ENCODE assay signal across 13 cellular contexts in genomic region chr6:158758941-158759479, GRCh38.
DNase-seq lines count a peak whose midpoint lies in the region; ATAC-seq and TF ChIP-seq lines count a peak whose summit lies in the region.
"Had no signal": no experiment of that assay in that cellular context is flagged by ENCODE, and none has a peak within 500 bp of the region (broad histone marks: within the 10 kb centered on the region; RNA-seq: fewer than 3 reads in every experiment).

No MANE protein-coding gene starts in this region.

- DNase-seq in COR-L47 (lab: John Stamatoyannopoulos, UW) (peak; percentile 67), IMR-90 (no peak), NCI-H524 treated with DMSO at 0.1 percent for 48 hours (lab: John Stamatoyannopoulos, UW) (peak; percentile 55), 8988T (no peak), GM19238 (ENCODE audit: insufficient read length, low spot score) (no peak), SIG-M5 (lab: John Stamatoyannopoulos, UW) (no peak)
- DNase-seq in CD8-positive, alpha-beta T cell, result no peak
- DNase-seq: activated CD4-positive, CD25-positive, alpha-beta regulatory T cell; activated gamma-delta T cell had no signal

- POLR2A ChIA-PET in IMR-90 (lab: Charles Lee; ENCODE audit: unreplicated experiment), result no interaction called here
- POLR2A ChIA-PET in CD8-positive, alpha-beta T cell (lab: Charles Lee), result no interaction called here

- TF ChIP-seq CTCF in IMR-90 (conservative IDR thresholded peaks at IDR 0.05; ENCODE audit: low read depth, low read length), result no peak
- no peak for TF ChIP-seq CTCF in CD8-positive, alpha-beta T cell (IDR thresholded peaks at IDR 0.05)

- H4K20me1 ChIP-seq in IMR-90 (ENCODE audit: insufficient read depth, low read length), result no peaks in the 10 kb centered on the region; the same call in 1 of the 2 replicates

- H2BK15ac ChIP-seq in IMR-90 (ENCODE audit: low read depth, low read length), result no peak overlapping the region

- in situ Hi-C loops in IMR-90 (cut with MboI; ENCODE audit: low sequenced_read_pairs), result no loop called here

- no peaks in the 10 kb centered on the region for H3K36me3 ChIP-seq in IMR-90 (ENCODE audit: control insufficient read depth, insufficient read depth, low read length)
- H3K36me3 ChIP-seq in CD8-positive, alpha-beta T cell (ENCODE audit: insufficient read depth, low read length), result peaks cover 8% of the 10 kb centered on the region
- H3K36me3 ChIP-seq: right atrium auricular region, suprapubic skin had no signal

- H3K79me1 ChIP-seq in IMR-90 (ENCODE audit: low read depth in 1 of 2, low read length in 2 of 2), result no peaks in the 10 kb centered on the region

- H3K56ac ChIP-seq in IMR-90 (ENCODE audit: extremely low read depth, insufficient read depth, low read length), result no peak overlapping the region

- no peak overlapping the region for H2AK5ac ChIP-seq in IMR-90 (ENCODE audit: low read depth, low read length)

- no peak for ATAC-seq in IMR-90 (ENCODE audit: low read depth)
- peak; percentile 26 for ATAC-seq in esophagus mucosa
- ATAC-seq in CD8-positive, alpha-beta T cell, result no peak

- BruUV-seq in IMR-90 (replicated peaks; lab: Mats Ljungman, UMichigan), result no TSS peak

- no peak overlapping the region for H2BK120ac ChIP-seq in IMR-90 (ENCODE audit: low read depth, low read length)

- no peak overlapping the region for H2BK5ac ChIP-seq in IMR-90 (ENCODE audit: low read depth, low read length, poor library complexity, severe bottlenecking)

- H3K4me2 ChIP-seq in IMR-90 (ENCODE audit: low read depth, low read length), result no peak overlapping the region

- H3K27me3 ChIP-seq in IMR-90 (ENCODE audit: control insufficient read depth, insufficient read depth, low read length), result no peaks in the 10 kb centered on the region
- no peaks in the 10 kb centered on the region for H3K27me3 ChIP-seq in CD8-positive, alpha-beta T cell (ENCODE audit: insufficient read depth, low read length)
- H3K27me3 ChIP-seq: right atrium auricular region, suprapubic skin had no signal

- no peak overlapping the region for H3K18ac ChIP-seq in IMR-90 (ENCODE audit: low read depth, low read length)

- no peak overlapping the region for H3K4me3 ChIP-seq in IMR-90 (ENCODE audit: insufficient read depth, low read depth, low read length)
- H3K4me3 ChIP-seq in CD8-positive, alpha-beta T cell (ENCODE audit: low read depth, low read length), result no peak overlapping the region
- H3K4me3 ChIP-seq: right atrium auricular region, SK-N-MC, suprapubic skin had no signal

- TF ChIP-seq POLR2A in IMR-90 (IDR thresholded peaks at IDR 0.05; ENCODE audit: low read depth, low read length), result no peak

- H3K4ac ChIP-seq in IMR-90 (ENCODE audit: low read depth, low read length), result no peak overlapping the region

- H3K9ac ChIP-seq in IMR-90 (ENCODE audit: low read depth, low read length), result no peak overlapping the region

- no peak for TF ChIP-seq RAD21 in IMR-90 (IDR thresholded peaks at IDR 0.05; ENCODE audit: low read length)

- no peak overlapping the region for H2AK9ac ChIP-seq in IMR-90 (replicated peaks; ENCODE audit: low read depth, low read length, poor library complexity)

- no peak overlapping the region for H3K27ac Mint-ChIP-seq in CD8-positive, alpha-beta T cell

- H4K91ac ChIP-seq in IMR-90 (ENCODE audit: insufficient read depth, low read depth, low read length), result no peak overlapping the region

- H3K4me3 Mint-ChIP-seq in CD8-positive, alpha-beta T cell, result no peak overlapping the region

- H4K8ac ChIP-seq in IMR-90 (ENCODE audit: low read depth in 2 of 2, low read length in 2 of 2), result no peak overlapping the region

- no peak overlapping the region for H3K27ac ChIP-seq in IMR-90 (ENCODE audit: insufficient read depth, low read length)
- no peak overlapping the region for H3K27ac ChIP-seq in CD8-positive, alpha-beta T cell (ENCODE audit: low read depth, low read length)
- H3K27ac ChIP-seq: right atrium auricular region, SK-N-MC, suprapubic skin had no signal

- H2AFZ ChIP-seq in IMR-90 (replicated peaks; ENCODE audit: low read length, poor library complexity), result peak overlapping the region; percentile 32

- no peaks in the 10 kb centered on the region for H3K27me3 Mint-ChIP-seq in CD8-positive, alpha-beta T cell (ENCODE audit: low read depth)

- no peaks in the 10 kb centered on the region for H3K4me1 Mint-ChIP-seq in CD8-positive, alpha-beta T cell (ENCODE audit: low read depth)

- whole genome bisulfite sequencing in IMR-90 (ENCODE audit: extremely low coverage in 2 of 2, insufficient read length in 1 of 2), 2 experiments, result 94% methylated on average over 5 of the region's 18 CpGs; no CpG with 5 or more reads in 1 of the 2 experiments

- intact Hi-C loops in IMR-90 (cut with micrococcal nuclease), result no loop called here
- intact Hi-C loops in CD8-positive, alpha-beta T cell (cut with DNase I, micrococcal nuclease), result no loop called here

- H3K9me1 ChIP-seq in IMR-90 (ENCODE audit: insufficient read depth, low read length), result peaks cover 5% of the 10 kb centered on the region; the same call in 1 of the 2 replicates

- no peaks in the 10 kb centered on the region; the same call in 1 of the 2 replicates for H3K4me1 ChIP-seq in IMR-90 (ENCODE audit: control insufficient read depth, insufficient read depth, low read length)
- H3K4me1 ChIP-seq in CD8-positive, alpha-beta T cell (ENCODE audit: insufficient read depth, low read length), result no peaks in the 10 kb centered on the region

- peaks cover 59% of the 10 kb centered on the region for H3K36me3 Mint-ChIP-seq in CD8-positive, alpha-beta T cell

- no peak overlapping the region for H4K5ac ChIP-seq in IMR-90 (ENCODE audit: low read depth, low read length)

- H3K9me3 Mint-ChIP-seq in CD8-positive, alpha-beta T cell, result no peaks in the 10 kb centered on the region

- H3K9me3 ChIP-seq in IMR-90 (ENCODE audit: control insufficient read depth, insufficient read depth, low read length), result no peaks in the 10 kb centered on the region
- no peaks in the 10 kb centered on the region for H3K9me3 ChIP-seq in CD8-positive, alpha-beta T cell (ENCODE audit: low read length)
- H3K9me3 ChIP-seq: right atrium auricular region, suprapubic skin had no signal

- CTCF ChIA-PET in IMR-90 (lab: Yijun Ruan, JAX), result no interaction called here
- CTCF ChIA-PET in CD8-positive, alpha-beta T cell (lab: Charles Lee), result interaction anchor here (1.4 to 4.0 kb wide), 3 partner anchors 8 to 214 kb away, joined by 3 to 14 read pairs (median 4); no protein-coding TSS in a partner anchor

- H3K14ac ChIP-seq in IMR-90 (replicated peaks; ENCODE audit: low read depth, low read length), result no peak overlapping the region

- no peak overlapping the region for H3K23ac ChIP-seq in IMR-90 (ENCODE audit: low read depth, low read length)

- dilution Hi-C loops in IMR-90 (cut with HindIII; ENCODE audit: low sequenced_read_pairs, unreplicated experiment), result no loop called here

- no peak overlapping the region for H2BK20ac ChIP-seq in IMR-90 (ENCODE audit: low read depth, low read length)

TF ChIP-seq in IMR-90, 13 proteins besides CTCF, POLR2A, EP300 and RAD21:
- TF ChIP-seq FOS (IDR thresholded peaks at IDR 0.05; ENCODE audit: low read depth, low read length) (no peak), CHD1 (IDR thresholded peaks at IDR 0.05; ENCODE audit: low read depth, low read length) (no peak), BHLHE40 (IDR thresholded peaks at IDR 0.05; ENCODE audit: low read depth, low read length) (no peak), CEBPB (IDR thresholded peaks at IDR 0.05; ENCODE audit: low read depth, low read length) (no peak)
TF ChIP-seq in IMR-90: peak in this region for 0.

Comparison
In these comparisons a context has a peak if more than half of its experiments do, and no peak if none do; other contexts are left out.
1. DNase-seq: peak in COR-L47 (single experiment) and NCI-H524 treated with DMSO at 0.1 percent for 48 hours (single experiment); none in IMR-90 (single experiment), 8988T (single experiment), GM19238 (single experiment), SIG-M5 (single experiment) and CD8-positive, alpha-beta T cell (0 of 7).